ENCODE assay signal across 1 cellular context in the genomic region with DNA sequence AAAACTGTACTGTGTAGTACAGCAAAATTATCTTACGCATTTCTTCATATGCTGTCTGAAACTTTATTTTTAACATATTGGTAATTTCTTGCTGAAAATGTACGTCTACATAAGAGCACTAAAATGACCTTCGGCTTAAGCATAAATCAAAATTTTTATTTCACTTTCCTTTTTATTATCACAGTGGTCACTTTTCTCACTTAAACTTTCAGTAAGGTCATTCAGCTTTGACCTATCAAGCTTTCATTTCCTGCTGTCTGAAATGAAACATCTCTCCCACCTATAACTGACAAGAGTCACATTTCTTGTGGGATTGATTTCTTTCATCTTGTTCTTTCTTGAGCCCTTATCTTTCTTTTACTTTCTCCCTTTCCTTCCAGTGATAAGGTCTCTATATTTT.
TF ChIP-seq lines count a peak whose summit lies in the region.

No MANE protein-coding gene starts in this region.

TF ChIP-seq in GM12878, 131 proteins besides CTCF, POLR2A, EP300 and RAD21 (continued from another document):
- TF ChIP-seq, protein P1, sequence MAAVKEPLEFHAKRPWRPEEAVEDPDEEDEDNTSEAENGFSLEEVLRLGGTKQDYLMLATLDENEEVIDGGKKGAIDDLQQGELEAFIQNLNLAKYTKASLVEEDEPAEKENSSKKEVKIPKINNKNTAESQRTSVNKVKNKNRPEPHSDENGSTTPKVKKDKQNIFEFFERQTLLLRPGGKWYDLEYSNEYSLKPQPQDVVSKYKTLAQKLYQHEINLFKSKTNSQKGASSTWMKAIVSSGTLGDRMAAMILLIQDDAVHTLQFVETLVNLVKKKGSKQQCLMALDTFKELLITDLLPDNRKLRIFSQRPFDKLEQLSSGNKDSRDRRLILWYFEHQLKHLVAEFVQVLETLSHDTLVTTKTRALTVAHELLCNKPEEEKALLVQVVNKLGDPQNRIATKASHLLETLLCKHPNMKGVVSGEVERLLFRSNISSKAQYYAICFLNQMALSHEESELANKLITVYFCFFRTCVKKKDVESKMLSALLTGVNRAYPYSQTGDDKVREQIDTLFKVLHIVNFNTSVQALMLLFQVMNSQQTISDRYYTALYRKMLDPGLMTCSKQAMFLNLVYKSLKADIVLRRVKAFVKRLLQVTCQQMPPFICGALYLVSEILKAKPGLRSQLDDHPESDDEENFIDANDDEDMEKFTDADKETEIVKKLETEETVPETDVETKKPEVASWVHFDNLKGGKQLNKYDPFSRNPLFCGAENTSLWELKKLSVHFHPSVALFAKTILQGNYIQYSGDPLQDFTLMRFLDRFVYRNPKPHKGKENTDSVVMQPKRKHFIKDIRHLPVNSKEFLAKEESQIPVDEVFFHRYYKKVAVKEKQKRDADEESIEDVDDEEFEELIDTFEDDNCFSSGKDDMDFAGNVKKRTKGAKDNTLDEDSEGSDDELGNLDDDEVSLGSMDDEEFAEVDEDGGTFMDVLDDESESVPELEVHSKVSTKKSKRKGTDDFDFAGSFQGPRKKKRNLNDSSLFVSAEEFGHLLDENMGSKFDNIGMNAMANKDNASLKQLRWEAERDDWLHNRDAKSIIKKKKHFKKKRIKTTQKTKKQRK (IDR thresholded peaks at IDR 0.05; ENCODE audit: low read depth, low read length), result no peak
- no peak for TF ChIP-seq DPF2 (IDR thresholded peaks at IDR 0.05)
- TF ChIP-seq, protein P2, sequence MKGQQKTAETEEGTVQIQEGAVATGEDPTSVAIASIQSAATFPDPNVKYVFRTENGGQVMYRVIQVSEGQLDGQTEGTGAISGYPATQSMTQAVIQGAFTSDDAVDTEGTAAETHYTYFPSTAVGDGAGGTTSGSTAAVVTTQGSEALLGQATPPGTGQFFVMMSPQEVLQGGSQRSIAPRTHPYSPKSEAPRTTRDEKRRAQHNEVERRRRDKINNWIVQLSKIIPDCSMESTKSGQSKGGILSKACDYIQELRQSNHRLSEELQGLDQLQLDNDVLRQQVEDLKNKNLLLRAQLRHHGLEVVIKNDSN (IDR thresholded peaks at IDR 0.05; ENCODE audit: borderline replicate concordance, extremely low read length, insufficient read depth, low read depth, low read length), result no peak
- peak; percentile 95 for TF ChIP-seq NR2F1 (conservative IDR thresholded peaks at IDR 0.05)
- TF ChIP-seq, protein P3, sequence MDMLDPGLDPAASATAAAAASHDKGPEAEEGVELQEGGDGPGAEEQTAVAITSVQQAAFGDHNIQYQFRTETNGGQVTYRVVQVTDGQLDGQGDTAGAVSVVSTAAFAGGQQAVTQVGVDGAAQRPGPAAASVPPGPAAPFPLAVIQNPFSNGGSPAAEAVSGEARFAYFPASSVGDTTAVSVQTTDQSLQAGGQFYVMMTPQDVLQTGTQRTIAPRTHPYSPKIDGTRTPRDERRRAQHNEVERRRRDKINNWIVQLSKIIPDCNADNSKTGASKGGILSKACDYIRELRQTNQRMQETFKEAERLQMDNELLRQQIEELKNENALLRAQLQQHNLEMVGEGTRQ (IDR thresholded peaks at IDR 0.05; ENCODE audit: borderline replicate concordance, low read depth, low read length), result no peak
TF ChIP-seq in GM12878: peak in this region for 1.
